8 cellular contexts compared by ENCODE assay signal in genomic region chr17:74430706-74431567, GRCh38. TPM values are rescaled to one million over a fixed set of nuclear protein-coding genes. Genes with fewer than 3 reads are reported as not detected.
DNase-seq lines count a peak whose midpoint lies in the region; TF ChIP-seq lines count a peak whose summit lies in the region.

No MANE protein-coding gene starts in this region.

- peak overlapping the region; percentile 89 for H3K4me2 ChIP-seq in hepatocyte
- no peak overlapping the region for H3K4me2 ChIP-seq in MM.1S (ENCODE audit: low read depth, low read length)

- 3% methylated on average over 47 of the region's 67 CpGs for WGBS in hepatocyte (ENCODE audit: low lambda C conversion rate, missing lambda C conversion rate)

- intact Hi-C loops in ascending aorta (cut with DNase I), result loop anchor here (1.0 to 5.0 kb wide), 5 partner anchors 16 to 1139 kb away; partner anchors contain the start of gene FDXR

- no peak overlapping the region for H3K9ac ChIP-seq in MM.1S (ENCODE audit: low read length)

- H4K20me1 ChIP-seq in hepatocyte (ENCODE audit: insufficient read depth, poor library complexity, severe bottlenecking) (peaks cover 5% of the 10 kb centered on the region), MM.1S (ENCODE audit: insufficient read depth, low read length) (no peaks in the 10 kb centered on the region)

- peak; percentile 46 for DNase-seq in EL
- peak; percentile 99 for DNase-seq in H4 (ENCODE audit: low spot score)
- DNase-seq in NCI-H2081 (lab: John Stamatoyannopoulos, UW), result peak; percentile 63 to 85
- peak; percentile 81 to 93 for DNase-seq in ascending aorta (ENCODE audit: low spot score in 2 of 2)
- peak; percentile 97 for DNase-seq in hepatocyte (ENCODE audit: low spot score)
- DNase-seq in putamen (ENCODE audit: low spot score), result peak; percentile 52
- DNase-seq in MM.1S, result no peak
- no peak for DNase-seq in GDM1 (lab: John Stamatoyannopoulos, UW)

- H3K4me3 ChIP-seq in ascending aorta (peak overlapping the region; percentile 68 to 95), hepatocyte (peak overlapping the region; percentile 79), MM.1S (ENCODE audit: low read length) (no peak overlapping the region)

- peak overlapping the region; percentile 97 to 99 for H3K27ac ChIP-seq in ascending aorta
- peak overlapping the region; percentile 99 for H3K27ac ChIP-seq in hepatocyte
- H3K27ac ChIP-seq in MM.1S (ENCODE audit: low read length), result no peak overlapping the region

- H3F3A ChIP-seq in MM.1S (ENCODE audit: insufficient read depth, low read length), result no peaks in the 10 kb centered on the region

- H3K79me2 ChIP-seq in hepatocyte (peaks cover 48% of the 10 kb centered on the region), MM.1S (ENCODE audit: low read length) (no peaks in the 10 kb centered on the region)

- H3K9me2 ChIP-seq in hepatocyte (replicated peaks; ENCODE audit: insufficient read depth) (no peaks in the 10 kb centered on the region), MM.1S (replicated peaks; ENCODE audit: insufficient read depth, low read length) (no peaks in the 10 kb centered on the region)

- H2AFZ ChIP-seq in hepatocyte, result peak overlapping the region; percentile 2
- H2AFZ ChIP-seq in MM.1S (ENCODE audit: low read length), result no peak overlapping the region

- no peaks in the 10 kb centered on the region for H3K36me3 ChIP-seq in ascending aorta
- no peaks in the 10 kb centered on the region for H3K36me3 ChIP-seq in hepatocyte (replicated peaks; ENCODE audit: insufficient read depth, low read depth)
- no peaks in the 10 kb centered on the region for H3K36me3 ChIP-seq in MM.1S (replicated peaks; ENCODE audit: insufficient read depth, low read length)

- peaks cover 9 to 45% of the 10 kb centered on the region in 2 donors for H3K4me1 ChIP-seq in ascending aorta
- peaks cover 54% of the 10 kb centered on the region for H3K4me1 ChIP-seq in hepatocyte (ENCODE audit: insufficient read depth)
- no peaks in the 10 kb centered on the region for H3K4me1 ChIP-seq in MM.1S (ENCODE audit: low read length)

- H3K27me3 ChIP-seq in ascending aorta (no peaks in the 10 kb centered on the region), hepatocyte (no peaks in the 10 kb centered on the region), MM.1S (replicated peaks; ENCODE audit: insufficient read depth, low read length) (peaks cover 86% of the 10 kb centered on the region)

- H3K9me3 ChIP-seq in ascending aorta, result no peaks in the 10 kb centered on the region
- H3K9me3 ChIP-seq in hepatocyte (ENCODE audit: low read depth), result no peaks in the 10 kb centered on the region
- no peaks in the 10 kb centered on the region for H3K9me3 ChIP-seq in MM.1S (replicated peaks; ENCODE audit: insufficient read depth, low read length)

- no peak for TF ChIP-seq CTCF in ascending aorta (IDR thresholded peaks at IDR 0.05)
- no peak for TF ChIP-seq CTCF in hepatocyte (IDR thresholded peaks at IDR 0.05; ENCODE audit: poor library complexity)
- no peak for TF ChIP-seq CTCF in MM.1S (IDR thresholded peaks at IDR 0.05; ENCODE audit: low read length)

RNA-seq across cellular contexts. Expression of gene GPRC5C, which starts 1.0 kb away (rescaled TPM):
- 63.4 and 78.9 TPM in 2 replicates for total RNA-seq in H4 (2014; rRNA removed; shearing (Covaris generic))
- total RNA-seq in ascending aorta (29.1 TPM), hepatocyte (150 and 159 TPM in 2 replicates)
- 233 and 237 TPM in 2 replicates for polyA plus RNA-seq in hepatocyte

RNA-seq across cellular contexts. Expression of gene CD300A, which starts 35.5 kb away (rescaled TPM):
- not detected in 2 replicates for total RNA-seq in H4 (2014; rRNA removed; shearing (Covaris generic))
- total RNA-seq in ascending aorta (21.9 TPM), hepatocyte (0.20 and 1.1 TPM in 2 replicates)
- 0.22 and 0.47 TPM in 2 replicates for polyA plus RNA-seq in hepatocyte

Comparison
In these comparisons a context has a peak if more than half of its experiments do, and no peak if none do; other contexts are left out.
1. DNase-seq: peak in EL (single experiment), H4 (single experiment), NCI-H2081 (2 of 2), ascending aorta (2 of 2), hepatocyte (single experiment) and putamen (single experiment); none in MM.1S (single experiment) and GDM1 (single experiment).
2. RNA of gene CD300A, which starts 35.5 kb away (total RNA-seq): 21.9 TPM in ascending aorta (single experiment); 0.20 to 1.1 TPM in hepatocyte and not detected in H4; every median in the first group is over 10 times any median in the second.